In the genomic region with DNA sequence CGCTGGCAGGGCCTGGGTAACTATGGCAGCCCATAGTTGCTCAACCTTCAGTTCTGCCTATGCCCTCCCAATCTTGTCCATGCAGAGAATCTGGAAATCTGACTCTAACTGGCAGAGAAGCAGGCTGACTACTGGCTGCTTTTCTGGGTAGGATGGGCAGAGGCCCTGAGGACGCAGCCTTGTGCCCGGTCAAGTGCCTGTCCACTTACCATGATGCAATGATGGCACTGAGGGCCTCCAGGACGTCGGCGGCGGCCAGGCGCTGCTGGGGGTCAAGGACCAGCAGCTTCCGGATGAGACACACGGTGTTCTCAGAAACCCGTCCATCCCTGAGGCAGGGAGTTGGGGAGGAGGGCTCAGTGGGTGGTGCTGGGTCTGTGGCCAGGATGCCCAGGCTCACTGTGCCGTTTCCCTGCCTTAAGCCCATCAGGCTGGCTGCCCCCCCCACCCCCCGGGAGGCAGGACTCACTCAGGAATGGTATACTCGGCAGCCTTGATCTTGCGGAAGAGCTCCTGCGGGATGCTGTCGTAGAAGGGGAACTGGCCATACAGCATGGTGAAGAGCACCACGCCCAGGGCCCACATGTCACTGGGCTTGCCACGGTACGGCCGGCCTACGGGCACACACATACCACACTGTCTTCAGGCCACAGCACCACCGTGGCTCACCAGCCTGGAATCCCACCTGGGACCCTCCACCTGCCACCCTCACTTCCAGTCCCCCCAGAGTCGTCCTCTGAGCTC, we compare ENCODE assay signal across 21 cellular contexts. TPM values are rescaled to one million over a fixed set of nuclear protein-coding genes. Genes with fewer than 3 reads are reported as not detected.
DNase-seq lines count a peak whose midpoint lies in the region; TF ChIP-seq lines count a peak whose summit lies in the region.
"Had no signal": no experiment of that assay in that cellular context is flagged by ENCODE, and none has a peak within 500 bp of the region (broad histone marks: within the 10 kb centered on the region; RNA-seq: fewer than 3 reads in every experiment).

No MANE protein-coding gene starts in this region.

- H3K4me3 ChIP-seq in BLaER1 treated with 17β-estradiol and CSF1 and Interleukin-3, amounts not matched to agents 10 nM and 100 nM = no peak overlapping the region
- no peak overlapping the region for H3K4me3 ChIP-seq in adipocyte (ENCODE audit: low read length)
- H3K4me3 ChIP-seq in skeletal muscle tissue (ENCODE audit: low read length in 3 of 3) = no peak overlapping the region
- no peak overlapping the region for H3K4me3 ChIP-seq in suprapubic skin
- H3K4me3 ChIP-seq: cardiac muscle cell, dorsolateral prefrontal cortex, skin epidermis had no signal

- peak overlapping the region in 3 of 11 experiments; percentile 42 to 78 (median 66); a peak in 5 of 22 replicates for H3K27ac ChIP-seq in BLaER1 treated with 17β-estradiol and CSF1 and Interleukin-3, amounts not matched to agents 10 nM and 100 nM
- H3K27ac ChIP-seq in skeletal muscle tissue (ENCODE audit: low read depth, low read length) (no peak overlapping the region), suprapubic skin (no peak overlapping the region)
- H3K27ac ChIP-seq: cardiac muscle cell, parathyroid adenoma had no signal

- DNase-seq in adipocyte (ENCODE audit: low read depth) (no peak), glutamatergic neuron (no peak), suprapubic skin (ENCODE audit: low spot score in 2 of 2) (no peak), NCI-H2081 treated with DMSO at 0.1 percent for 48 hours (lab: John Stamatoyannopoulos, UW) (no peak), NCI-H1092 (lab: John Stamatoyannopoulos, UW) (no peak)
- no peak for DNase-seq in activated CD8-positive, alpha-beta memory T cell treated with anti-CD3 and anti-CD28 coated beads for 24 hours
- DNase-seq: ACHN; activated CD4-positive, alpha-beta T cell treated with anti-CD3 and anti-CD28 coated beads, Interleukin-2, amount 10 ng/mL, durations not matched to agents 24 days and 14 days; dorsolateral prefrontal cortex; mesendoderm; naive thymus-derived CD4-positive, alpha-beta T cell; NCI-H524 treated with DMSO at 0.1 percent for 48 hours; stimulated activated CD4-positive, alpha-beta T cell treated with anti-CD3 and anti-CD28 coated beads, Interleukin-4, amount 100 ng/mL, for 4 hours; T-helper 1 cell had no signal

- H3K4me3 Mint-ChIP-seq in glutamatergic neuron (ENCODE audit: unreplicated experiment) = no peak overlapping the region
- H3K4me3 Mint-ChIP-seq: activated CD4-positive, alpha-beta T cell treated with anti-CD3 and anti-CD28 coated beads, Interleukin-2, amount 10 ng/mL, durations not matched to agents 24 days and 14 days; CD14-positive monocyte; naive thymus-derived CD4-positive, alpha-beta T cell had no signal

- TF ChIP-seq POLR2A in suprapubic skin (IDR thresholded peaks at IDR 0.05) = no peak

- 94% methylated on average over 3 of the region's 24 CpGs for WGBS in suprapubic skin

- H3K4me1 ChIP-seq in BLaER1 treated with 17β-estradiol and CSF1 and Interleukin-3, amounts not matched to agents 10 nM and 100 nM = peaks cover 34 to 62% (median 47%) of the 10 kb centered on the region in 10 experiments
- H3K4me1 ChIP-seq in adipocyte (ENCODE audit: control insufficient read depth, insufficient read depth, low read length) (peaks cover 16% of the 10 kb centered on the region), skeletal muscle tissue (ENCODE audit: control insufficient read depth in 3 of 3, insufficient read depth in 3 of 3, low read length in 3 of 3) (peaks cover 26 to 38% (median 34%) of the 10 kb centered on the region in 3 donors), suprapubic skin (peaks cover 11% of the 10 kb centered on the region)
- H3K4me1 ChIP-seq: parathyroid adenoma had no signal

- peaks cover 10% of the 10 kb centered on the region for H3K9me3 Mint-ChIP-seq in glutamatergic neuron (ENCODE audit: unreplicated experiment)
- H3K9me3 Mint-ChIP-seq: activated CD4-positive, alpha-beta T cell treated with anti-CD3 and anti-CD28 coated beads, Interleukin-2, amount 10 ng/mL, durations not matched to agents 24 days and 14 days; activated T-helper 2 cell treated with anti-CD3 and anti-CD28 coated beads, Interferon-gamma antibody, Interleukin-2, Interleukin-4, amounts not matched to agents 10 μg/mL and 5 μg/mL and 100 μg/mL, durations not matched to agents 14 hours and 24 hours and 36 hours; CD14-positive monocyte; naive thymus-derived CD4-positive, alpha-beta T cell had no signal

- peak overlapping the region; percentile 48 to 74 (median 61) for H3K4me2 ChIP-seq in BLaER1 treated with 17β-estradiol and CSF1 and Interleukin-3, amounts not matched to agents 10 nM and 100 nM

- H3K4me1 Mint-ChIP-seq in glutamatergic neuron (ENCODE audit: low read depth, unreplicated experiment) = peaks cover 28% of the 10 kb centered on the region

- TF ChIP-seq CTCF in glutamatergic neuron (IDR thresholded peaks at IDR 0.05; ENCODE audit: partially characterized antibody, unreplicated experiment) = no peak
- TF ChIP-seq CTCF in suprapubic skin (IDR thresholded peaks at IDR 0.05) = no peak

- peaks cover 0 to 48% (median 0%) of the 10 kb centered on the region in 11 experiments; a peak in 7 of 22 replicates for H4K20me1 ChIP-seq in BLaER1 treated with 17β-estradiol and CSF1 and Interleukin-3, amounts not matched to agents 10 nM and 100 nM

- no peak for TF ChIP-seq EP300 in suprapubic skin (IDR thresholded peaks at IDR 0.05)

- no peaks in the 10 kb centered on the region for H3K9me3 ChIP-seq in BLaER1 treated with 17β-estradiol and CSF1 and Interleukin-3, amounts not matched to agents 10 nM and 100 nM (replicated peaks in 1 of 11)
- H3K9me3 ChIP-seq in adipocyte (ENCODE audit: control insufficient read depth, low read length) (no peaks in the 10 kb centered on the region), skeletal muscle tissue (ENCODE audit: control insufficient read depth in 3 of 3, low read length in 3 of 3) (no peaks in the 10 kb centered on the region), suprapubic skin (no peaks in the 10 kb centered on the region)

- H3K27ac Mint-ChIP-seq in glutamatergic neuron (ENCODE audit: unreplicated experiment) = peak overlapping the region; percentile 52
- H3K27ac Mint-ChIP-seq: activated CD4-positive, alpha-beta T cell treated with anti-CD3 and anti-CD28 coated beads, Interleukin-2, amount 10 ng/mL, durations not matched to agents 24 days and 14 days; activated T-helper 2 cell treated with anti-CD3 and anti-CD28 coated beads, Interferon-gamma antibody, Interleukin-2, Interleukin-4, amounts not matched to agents 10 μg/mL and 5 μg/mL and 100 μg/mL, durations not matched to agents 14 hours and 24 hours and 36 hours had no signal

- H3K27me3 Mint-ChIP-seq in glutamatergic neuron (ENCODE audit: unreplicated experiment) = peaks cover 6% of the 10 kb centered on the region
- H3K27me3 Mint-ChIP-seq: activated CD4-positive, alpha-beta T cell treated with anti-CD3 and anti-CD28 coated beads, Interleukin-2, amount 10 ng/mL, durations not matched to agents 24 days and 14 days; naive thymus-derived CD4-positive, alpha-beta T cell had no signal

- H3K36me3 ChIP-seq in BLaER1 treated with 17β-estradiol and CSF1 and Interleukin-3, amounts not matched to agents 10 nM and 100 nM = peaks cover 37 to 86% (median 59%) of the 10 kb centered on the region in 11 experiments
- peaks cover 68% of the 10 kb centered on the region for H3K36me3 ChIP-seq in adipocyte (ENCODE audit: control insufficient read depth, insufficient read depth, low read length, severe bottlenecking)
- peaks cover 38 to 62% (median 55%) of the 10 kb centered on the region in 3 donors for H3K36me3 ChIP-seq in skeletal muscle tissue (ENCODE audit: control insufficient read depth in 3 of 3, insufficient read depth in 3 of 3, low read length in 3 of 3)
- peaks cover 72% of the 10 kb centered on the region for H3K36me3 ChIP-seq in suprapubic skin

- H3K27me3 ChIP-seq in BLaER1 treated with 17β-estradiol and CSF1 and Interleukin-3, amounts not matched to agents 10 nM and 100 nM = no peaks in the 10 kb centered on the region
- no peaks in the 10 kb centered on the region for H3K27me3 ChIP-seq in adipocyte (replicated peaks; ENCODE audit: control insufficient read depth, insufficient read depth, low read length)
- no peaks in the 10 kb centered on the region for H3K27me3 ChIP-seq in skeletal muscle tissue (ENCODE audit: control insufficient read depth in 3 of 3, insufficient read depth in 3 of 3, low read length in 3 of 3)
- no peaks in the 10 kb centered on the region for H3K27me3 ChIP-seq in suprapubic skin
- H3K27me3 ChIP-seq: cardiac muscle cell, dorsolateral prefrontal cortex had no signal

- H3K36me3 Mint-ChIP-seq in glutamatergic neuron (ENCODE audit: unreplicated experiment) = no peaks in the 10 kb centered on the region

- peak overlapping the region in 7 of 11 experiments; percentile 10 to 61 (median 40); a peak in 8 of 22 replicates for H3K9ac ChIP-seq in BLaER1 treated with 17β-estradiol and CSF1 and Interleukin-3, amounts not matched to agents 10 nM and 100 nM
- H3K9ac ChIP-seq in adipocyte (ENCODE audit: low read length) (peak overlapping the region; percentile 59), skeletal muscle tissue (ENCODE audit: low read depth in 1 of 3, low read length in 3 of 3) (peak overlapping the region in 2 of 3 donors; percentile 2 to 47)
- H3K9ac ChIP-seq: parathyroid adenoma had no signal

RNA-seq across cellular contexts. Expression of gene EVA1B, which starts 20.4 kb away (rescaled TPM):
- total RNA-seq in glutamatergic neuron (ENCODE audit: unreplicated experiment) (1.5 TPM), skeletal muscle tissue (40.7 TPM), suprapubic skin (10 to 100 TPM; 13.3 to 28.0 (median 19.2) TPM)

RNA-seq across cellular contexts. Expression of gene SH3D21, which starts 37.7 kb away (rescaled TPM):
- total RNA-seq in glutamatergic neuron (ENCODE audit: unreplicated experiment) (11.8 TPM), skeletal muscle tissue (0.52 TPM), suprapubic skin (10 to 100 TPM in 3 of 4 donors, 1 to 10 TPM in 1; 6.0 to 26.6 (median 16.0) TPM)

RNA-seq across cellular contexts. Expression of gene STK40, which starts 41.9 kb away (rescaled TPM):
- total RNA-seq in glutamatergic neuron (ENCODE audit: unreplicated experiment) (52.9 TPM), skeletal muscle tissue (11.0 TPM), suprapubic skin (10 to 100 TPM; 29.0 to 69.5 (median 51.8) TPM)

RNA-seq across cellular contexts. Expression of gene LSM10, which starts 53.9 kb away (rescaled TPM):
- total RNA-seq in glutamatergic neuron (ENCODE audit: unreplicated experiment) (44.4 TPM), skeletal muscle tissue (4.2 TPM), suprapubic skin (10 to 100 TPM; 19.2 to 22.6 (median 21.4) TPM)
